ENCODE assay signal across 1 cellular context in the genomic region with DNA sequence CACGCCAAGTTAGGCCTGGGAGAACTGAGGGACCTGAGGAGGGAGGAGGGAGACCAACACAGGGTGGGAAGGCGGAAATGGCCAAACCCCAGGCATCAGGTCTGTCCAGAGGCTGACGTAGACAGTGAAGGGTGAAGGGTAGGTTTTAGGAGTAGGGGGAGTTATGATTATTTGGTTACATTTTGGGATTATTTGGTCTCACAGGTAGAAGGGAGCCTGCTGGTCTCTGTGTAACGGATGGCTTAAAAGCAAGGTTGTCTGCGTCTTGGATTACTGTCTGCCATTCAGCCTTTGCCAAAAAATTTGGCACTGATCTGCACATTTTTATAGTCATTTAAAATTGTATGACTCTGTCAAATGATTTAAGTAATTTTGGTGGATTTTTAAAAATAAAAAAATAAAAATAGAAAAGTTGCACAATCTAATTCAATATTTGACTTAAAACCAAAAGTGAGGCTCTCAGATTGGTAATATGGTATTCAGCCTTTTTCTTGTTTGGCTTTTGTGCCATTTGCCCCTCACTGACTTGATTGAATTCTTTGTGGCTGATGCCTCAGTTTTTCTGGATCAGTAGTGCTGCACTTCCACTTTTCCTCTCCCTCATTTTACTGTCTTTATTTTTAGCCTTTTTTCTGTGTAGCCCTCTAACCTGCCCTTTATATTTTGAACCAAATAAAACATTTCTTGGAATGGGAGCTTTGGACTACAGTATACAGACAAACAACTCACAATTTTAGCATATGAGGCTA.
TF ChIP-seq lines count a peak whose summit lies in the region.

No MANE protein-coding gene starts in this region.

TF ChIP-seq in H1, 55 proteins besides CTCF, POLR2A, EP300 and RAD21:
- TF ChIP-seq, protein P1, sequence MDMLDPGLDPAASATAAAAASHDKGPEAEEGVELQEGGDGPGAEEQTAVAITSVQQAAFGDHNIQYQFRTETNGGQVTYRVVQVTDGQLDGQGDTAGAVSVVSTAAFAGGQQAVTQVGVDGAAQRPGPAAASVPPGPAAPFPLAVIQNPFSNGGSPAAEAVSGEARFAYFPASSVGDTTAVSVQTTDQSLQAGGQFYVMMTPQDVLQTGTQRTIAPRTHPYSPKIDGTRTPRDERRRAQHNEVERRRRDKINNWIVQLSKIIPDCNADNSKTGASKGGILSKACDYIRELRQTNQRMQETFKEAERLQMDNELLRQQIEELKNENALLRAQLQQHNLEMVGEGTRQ (IDR thresholded peaks at IDR 0.05; ENCODE audit: low read length): no peak
- TF ChIP-seq JUN (IDR thresholded peaks at IDR 0.05; ENCODE audit: low read depth, low read length) (no peak), HDAC6 (IDR thresholded peaks at IDR 0.05; ENCODE audit: low read depth, low read length) (no peak), SAP30 (IDR thresholded peaks at IDR 0.05; ENCODE audit: insufficient read depth, insufficient replicate concordance, low read length) (peak; percentile 16), RBBP5 (IDR thresholded peaks at IDR 0.05; ENCODE audit: borderline replicate concordance, low read depth, low read length) (0 out of 2 replicates have a peak, but pooled peaks have one; percentile 21), ZNF274 (IDR thresholded peaks at IDR 0.05; ENCODE audit: borderline replicate concordance, extremely low read depth, low read length) (no peak), KDM4A (IDR thresholded peaks at IDR 0.05; ENCODE audit: low read depth, low read length, severe bottlenecking) (no peak)
